ENCODE assay signal across 8 cellular contexts in the genomic region with DNA sequence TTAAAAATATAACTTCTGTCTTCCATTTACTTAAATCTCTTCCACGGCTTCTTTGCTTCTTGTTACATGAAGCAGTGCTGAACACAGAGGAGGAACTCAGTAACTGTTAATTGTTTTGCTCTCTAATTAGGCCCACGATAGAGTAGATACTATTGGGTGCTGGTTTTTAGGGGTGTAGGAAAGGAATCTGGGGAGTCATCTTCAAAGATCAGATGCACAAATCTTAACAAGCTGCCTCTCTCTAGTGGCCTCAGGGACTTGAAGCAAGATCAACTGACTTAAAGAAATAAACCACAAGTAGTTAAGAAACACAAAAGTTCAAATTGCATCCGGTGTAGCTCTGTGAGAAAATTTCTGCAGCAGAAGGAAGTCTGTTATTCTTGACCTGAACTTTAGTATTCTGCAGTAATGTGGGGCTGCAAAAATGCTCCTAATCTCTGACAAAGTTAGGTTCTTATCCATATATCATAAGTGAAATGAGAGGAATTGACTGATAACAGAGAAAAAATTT. TPM values are rescaled to one million over a fixed set of nuclear protein-coding genes. Genes with fewer than 3 reads are reported as not detected.
A peak's percentile ranks its signal among the peaks of the same experiment; 100 is the strongest.
DNase-seq lines count a peak whose midpoint lies in the region; ATAC-seq and TF ChIP-seq lines count a peak whose summit lies in the region.

No MANE protein-coding gene starts in this region.

- H4K20me1 ChIP-seq in MM.1S (ENCODE audit: insufficient read depth, low read length), result no peaks in the 10 kb centered on the region

- H3K9me3 ChIP-seq in MM.1S (replicated peaks; ENCODE audit: insufficient read depth, low read length) (no peaks in the 10 kb centered on the region), upper lobe of right lung (no peaks in the 10 kb centered on the region)

- H3K79me2 ChIP-seq in MM.1S (ENCODE audit: low read length), result no peaks in the 10 kb centered on the region

- H3K27me3 ChIP-seq in MM.1S (replicated peaks; ENCODE audit: insufficient read depth, low read length) (no peaks in the 10 kb centered on the region), upper lobe of right lung (no peaks in the 10 kb centered on the region)

- H3F3A ChIP-seq in MM.1S (ENCODE audit: insufficient read depth, low read length), result no peaks in the 10 kb centered on the region

- no peak overlapping the region for H2AFZ ChIP-seq in MM.1S (ENCODE audit: low read length)

- H3K36me3 ChIP-seq in MM.1S (replicated peaks; ENCODE audit: insufficient read depth, low read length) (no peaks in the 10 kb centered on the region), upper lobe of right lung (no peaks in the 10 kb centered on the region)

- H3K27ac ChIP-seq in MM.1S (ENCODE audit: low read length), result no peak overlapping the region
- H3K27ac ChIP-seq in upper lobe of right lung, result no peak overlapping the region

- H3K4me2 ChIP-seq in MM.1S (ENCODE audit: low read depth, low read length), result no peak overlapping the region

- ATAC-seq in GM21528 (IDR thresholded peaks at IDR 0.05; ENCODE audit: low FRiP score, unreplicated experiment) (peak; percentile 85), upper lobe of right lung (peak; percentile 34)

- H3K4me3 ChIP-seq in MM.1S (ENCODE audit: low read length), result no peak overlapping the region
- H3K4me3 ChIP-seq in upper lobe of right lung, result no peak overlapping the region

- TF ChIP-seq CTCF in MM.1S (IDR thresholded peaks at IDR 0.05; ENCODE audit: low read length) (no peak), upper lobe of right lung (IDR thresholded peaks at IDR 0.05) (no peak)

- H3K9ac ChIP-seq in MM.1S (ENCODE audit: low read length), result no peak overlapping the region

- DNase-seq in GDM1 (lab: John Stamatoyannopoulos, UW), result peak; percentile 16
- DNase-seq in MM.1S, result peak; percentile 49
- peak; percentile 43 for DNase-seq in epidermal melanocyte (ENCODE audit: insufficient read length, low spot score)
- no peak for DNase-seq in upper lobe of right lung
- DNase-seq in HCEC 1CT, result no peak
- DNase-seq in iPS-NIHi7 (ENCODE audit: extremely low spot score), result no peak
- no peak for DNase-seq in D341Med (ENCODE audit: low spot score)

- no peaks in the 10 kb centered on the region for H3K9me2 ChIP-seq in MM.1S (replicated peaks; ENCODE audit: insufficient read depth, low read length)

- intact Hi-C loops in upper lobe of right lung (cut with DNase I), result no loop called here

- H3K4me1 ChIP-seq in MM.1S (ENCODE audit: low read length), result no peaks in the 10 kb centered on the region
- peaks cover 10% of the 10 kb centered on the region for H3K4me1 ChIP-seq in upper lobe of right lung

RNA-seq across cellular contexts. Expression of a gene that starts 51.6 kb away (rescaled TPM):
- total RNA-seq in upper lobe of right lung, result 8.2 TPM

Comparison
In these comparisons a context has a peak if more than half of its experiments do, and no peak if none do; other contexts are left out.
1. DNase-seq: peak in GDM1 (single experiment), MM.1S (single experiment) and epidermal melanocyte (single experiment); none in upper lobe of right lung (single experiment), HCEC 1CT (single experiment), iPS-NIHi7 (single experiment) and D341Med (single experiment).